In genomic region chr16:3659200-3659599, GRCh38 we compare ENCODE assay signal across 14 cellular contexts. TPM values are rescaled to one million over a fixed set of nuclear protein-coding genes. Genes with fewer than 3 reads are reported as not detected.
A peak's percentile ranks its signal among the peaks of the same experiment; 100 is the strongest.
DNase-seq lines count a peak whose midpoint lies in the region; ATAC-seq and TF ChIP-seq lines count a peak whose summit lies in the region.
"Had no signal": no experiment of that assay in that cellular context is flagged by ENCODE, and none has a peak within 500 bp of the region (broad histone marks: within the 10 kb centered on the region; RNA-seq: fewer than 3 reads in every experiment).

No MANE protein-coding gene starts in this region.

- H3K27ac Mint-ChIP-seq in activated naive CD4-positive, alpha-beta T cell treated with anti-CD3 and anti-CD28 coated beads, Interleukin-2, amount 10 ng/mL, durations not matched to agents 7 days and 5 days = peak overlapping the region; percentile 3
- H3K27ac Mint-ChIP-seq in activated CD4-positive, alpha-beta memory T cell treated with anti-CD3 and anti-CD28 coated beads for 36 hours = peak overlapping the region; percentile 65
- peak overlapping the region; percentile 9 for H3K27ac Mint-ChIP-seq in endothelial cell (ENCODE audit: unreplicated experiment)
- H3K27ac Mint-ChIP-seq in stimulated activated naive CD8-positive, alpha-beta T cell treated with anti-CD3 and anti-CD28 coated beads, Interleukin-15, amount 100 ng/mL, for 72 hours = peak overlapping the region; percentile 12 to 93

- POLR2A ChIA-PET in activated CD4-positive, alpha-beta memory T cell treated with anti-CD3 and anti-CD28 coated beads for 36 hours (lab: Charles Lee) = no interaction called here

- no peak for ATAC-seq in stimulated activated naive CD8-positive, alpha-beta T cell treated with anti-CD3 and anti-CD28 coated beads, Interleukin-15, amount 100 ng/mL, for 72 hours
- ATAC-seq: activated CD4-positive, CD25-positive, alpha-beta regulatory T cell treated with anti-CD3 and anti-CD28 coated beads, Interleukin-2, amount 50 U/mL, for 24 hours had no signal

- intact Hi-C loops in activated CD4-positive, alpha-beta memory T cell treated with anti-CD3 and anti-CD28 coated beads for 36 hours (cut with micrococcal nuclease) = no loop called here
- intact Hi-C loops in dorsolateral prefrontal cortex (cut with DNase I) = no loop called here

- no peak for DNase-seq in activated naive CD4-positive, alpha-beta T cell treated with anti-CD3 and anti-CD28 coated beads, Interleukin-2, amount 10 ng/mL, durations not matched to agents 7 days and 5 days
- DNase-seq in activated naive CD4-positive, alpha-beta T cell treated with Interleukin-2 at 50 U/mL for 16 hours = no peak
- no peak for DNase-seq in activated CD4-positive, alpha-beta memory T cell treated with anti-CD3 and anti-CD28 coated beads for 36 hours
- no peak for DNase-seq in endothelial cell (ENCODE audit: low spot score)
- DNase-seq in stimulated activated naive CD8-positive, alpha-beta T cell treated with anti-CD3 and anti-CD28 coated beads, Interleukin-15, amount 100 ng/mL, for 72 hours = no peak
- no peak for DNase-seq in activated CD4-positive, alpha-beta T cell treated with anti-CD3 and anti-CD28 coated beads, Interleukin-2, amount 50 U/mL, for 48 hours
- no peak for DNase-seq in NCI-H82 (lab: John Stamatoyannopoulos, UW)
- no peak for DNase-seq in dorsolateral prefrontal cortex
- DNase-seq: activated gamma-delta T cell treated with Interleukin-2 at 50 U/mL for 16 hours, DMS53, NCI-H1048, SK-N-SH had no signal

- peaks cover 56% of the 10 kb centered on the region for H3K36me3 Mint-ChIP-seq in activated naive CD4-positive, alpha-beta T cell treated with anti-CD3 and anti-CD28 coated beads, Interleukin-2, amount 10 ng/mL, durations not matched to agents 7 days and 5 days
- H3K36me3 Mint-ChIP-seq in activated CD4-positive, alpha-beta memory T cell treated with anti-CD3 and anti-CD28 coated beads for 36 hours = peaks cover 35% of the 10 kb centered on the region
- peaks cover 47% of the 10 kb centered on the region for H3K36me3 Mint-ChIP-seq in endothelial cell (ENCODE audit: low read depth, unreplicated experiment)

- no peaks in the 10 kb centered on the region for H3K27me3 Mint-ChIP-seq in activated naive CD4-positive, alpha-beta T cell treated with anti-CD3 and anti-CD28 coated beads, Interleukin-2, amount 10 ng/mL, durations not matched to agents 7 days and 5 days
- no peaks in the 10 kb centered on the region for H3K27me3 Mint-ChIP-seq in activated CD4-positive, alpha-beta memory T cell treated with anti-CD3 and anti-CD28 coated beads for 36 hours
- peaks cover 6% of the 10 kb centered on the region for H3K27me3 Mint-ChIP-seq in endothelial cell (ENCODE audit: unreplicated experiment)
- H3K27me3 Mint-ChIP-seq in stimulated activated naive CD8-positive, alpha-beta T cell treated with anti-CD3 and anti-CD28 coated beads, Interleukin-15, amount 100 ng/mL, for 72 hours = no peaks in the 10 kb centered on the region

- H3K4me3 ChIP-seq in dorsolateral prefrontal cortex = no peak overlapping the region
- H3K4me3 ChIP-seq: tibial artery had no signal

- H3K4me1 Mint-ChIP-seq in activated naive CD4-positive, alpha-beta T cell treated with anti-CD3 and anti-CD28 coated beads, Interleukin-2, amount 10 ng/mL, durations not matched to agents 7 days and 5 days = peaks cover 14% of the 10 kb centered on the region
- peaks cover 16% of the 10 kb centered on the region for H3K4me1 Mint-ChIP-seq in activated CD4-positive, alpha-beta memory T cell treated with anti-CD3 and anti-CD28 coated beads for 36 hours (ENCODE audit: low read depth)
- no peaks in the 10 kb centered on the region for H3K4me1 Mint-ChIP-seq in endothelial cell (ENCODE audit: unreplicated experiment)
- peaks cover 22% of the 10 kb centered on the region for H3K4me1 Mint-ChIP-seq in stimulated activated naive CD8-positive, alpha-beta T cell treated with anti-CD3 and anti-CD28 coated beads, Interleukin-15, amount 100 ng/mL, for 72 hours

- TF ChIP-seq CTCF in endothelial cell (IDR thresholded peaks at IDR 0.05; ENCODE audit: unreplicated experiment) = no peak
- TF ChIP-seq CTCF in dorsolateral prefrontal cortex (IDR thresholded peaks at IDR 0.05 in 54 of 56, conservative IDR thresholded peaks at IDR 0.05 in 2 of 56; ENCODE audit: low read depth in 1 of 56, partially characterized antibody in 56 of 56) = no peak

- CTCF ChIA-PET in activated naive CD4-positive, alpha-beta T cell treated with anti-CD3 and anti-CD28 coated beads, Interleukin-2, amount 10 ng/mL, durations not matched to agents 7 days and 5 days (lab: Charles Lee) = interaction anchor here (1.1 kb wide), 1 partner anchor 595 kb away, joined by 3 read pairs; no protein-coding TSS in a partner anchor
- CTCF ChIA-PET in activated CD4-positive, alpha-beta memory T cell treated with anti-CD3 and anti-CD28 coated beads for 36 hours (lab: Charles Lee) = no interaction called here

- no peak overlapping the region for H3K4me3 Mint-ChIP-seq in activated naive CD4-positive, alpha-beta T cell treated with anti-CD3 and anti-CD28 coated beads, Interleukin-2, amount 10 ng/mL, durations not matched to agents 7 days and 5 days
- H3K4me3 Mint-ChIP-seq in activated CD4-positive, alpha-beta memory T cell treated with anti-CD3 and anti-CD28 coated beads for 36 hours = no peak overlapping the region
- H3K4me3 Mint-ChIP-seq in endothelial cell (ENCODE audit: unreplicated experiment) = no peak overlapping the region
- H3K4me3 Mint-ChIP-seq in stimulated activated naive CD8-positive, alpha-beta T cell treated with anti-CD3 and anti-CD28 coated beads, Interleukin-15, amount 100 ng/mL, for 72 hours = no peak overlapping the region

- H3K27me3 ChIP-seq in dorsolateral prefrontal cortex = no peaks in the 10 kb centered on the region
- H3K27me3 ChIP-seq: tibial artery had no signal

- no peaks in the 10 kb centered on the region for H3K9me3 Mint-ChIP-seq in activated naive CD4-positive, alpha-beta T cell treated with anti-CD3 and anti-CD28 coated beads, Interleukin-2, amount 10 ng/mL, durations not matched to agents 7 days and 5 days
- no peaks in the 10 kb centered on the region for H3K9me3 Mint-ChIP-seq in activated CD4-positive, alpha-beta memory T cell treated with anti-CD3 and anti-CD28 coated beads for 36 hours
- no peaks in the 10 kb centered on the region for H3K9me3 Mint-ChIP-seq in endothelial cell (ENCODE audit: unreplicated experiment)
- no peaks in the 10 kb centered on the region for H3K9me3 Mint-ChIP-seq in stimulated activated naive CD8-positive, alpha-beta T cell treated with anti-CD3 and anti-CD28 coated beads, Interleukin-15, amount 100 ng/mL, for 72 hours

- H3K27ac ChIP-seq in dorsolateral prefrontal cortex = peak overlapping the region in 4 of 59 donors; percentile 7 to 55 (median 14)
- H3K27ac ChIP-seq: tibial artery had no signal

RNA-seq across cellular contexts. Expression of gene DNASE1, which starts 4.7 kb away (rescaled TPM):
- total RNA-seq in activated CD4-positive, alpha-beta memory T cell treated with anti-CD3 and anti-CD28 coated beads for 36 hours = 10 to 100 TPM; 11.4 to 14.3 TPM
- total RNA-seq in endothelial cell (ENCODE audit: unreplicated experiment) (33.9 TPM), dorsolateral prefrontal cortex (10 to 100 TPM; 10.7 to 42.2 (median 23.0) TPM)

RNA-seq across cellular contexts. Expression of gene SLX4, which starts 47.8 kb away (rescaled TPM):
- total RNA-seq in activated CD4-positive, alpha-beta memory T cell treated with anti-CD3 and anti-CD28 coated beads for 36 hours = 10 to 100 TPM; 13.4 to 15.3 TPM
- total RNA-seq in endothelial cell (ENCODE audit: unreplicated experiment) (11.8 TPM), dorsolateral prefrontal cortex (10 to 100 TPM in 114 of 120 experiments, 1 to 10 TPM in 6; 7.3 to 19.3 (median 12.6) TPM)

RNA-seq across cellular contexts. Expression of gene TRAP1, which starts 58.1 kb away (rescaled TPM):
- 100 to 1,000 TPM; 277 to 282 TPM for total RNA-seq in activated CD4-positive, alpha-beta memory T cell treated with anti-CD3 and anti-CD28 coated beads for 36 hours
- total RNA-seq in endothelial cell (ENCODE audit: unreplicated experiment) = 104 TPM
- 100 to 1,000 TPM in 114 of 120 experiments, 10 to 100 TPM in 6; 87.9 to 163 (median 123) TPM for total RNA-seq in dorsolateral prefrontal cortex

Comparison
In these comparisons a context has a peak if more than half of its experiments do, and no peak if none do; other contexts are left out.
1. H3K27ac Mint-ChIP-seq: peak in every context shown above with its lines; median percentile 65 in activated CD4-positive, alpha-beta memory T cell treated with anti-CD3 and anti-CD28 coated beads for 36 hours; 52 in stimulated activated naive CD8-positive, alpha-beta T cell treated with anti-CD3 and anti-CD28 coated beads, Interleukin-15, amount 100 ng/mL, for 72 hours; 9 in endothelial cell; 3 in activated naive CD4-positive, alpha-beta T cell treated with anti-CD3 and anti-CD28 coated beads, Interleukin-2, amount 10 ng/mL, durations not matched to agents 7 days and 5 days.